ENCODE assay signal across 29 cellular contexts in the genomic region with DNA sequence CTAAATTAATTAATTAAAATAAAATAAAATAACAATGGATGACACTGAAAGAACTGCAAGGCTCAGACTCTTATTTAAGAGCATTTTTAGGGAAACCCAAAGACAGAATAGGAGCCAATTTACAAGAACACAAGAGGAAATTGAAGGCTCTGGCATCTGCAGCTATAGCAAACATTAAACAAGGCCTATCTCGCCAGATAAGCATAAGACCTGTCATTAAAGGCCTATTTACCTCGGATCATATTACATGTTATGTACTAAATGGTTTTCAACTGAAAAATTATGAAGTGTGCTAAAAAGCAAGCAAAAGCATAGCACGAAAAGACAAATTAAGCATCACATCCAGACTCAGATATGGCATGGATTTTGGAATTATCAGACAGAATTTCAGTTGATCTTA.
A peak's percentile ranks its signal among the peaks of the same experiment; 100 is the strongest.
DNase-seq lines count a peak whose midpoint lies in the region; ATAC-seq and TF ChIP-seq lines count a peak whose summit lies in the region.
"Had no signal": no experiment of that assay in that cellular context is flagged by ENCODE, and none has a peak within 500 bp of the region (broad histone marks: within the 10 kb centered on the region; RNA-seq: fewer than 3 reads in every experiment).

No MANE protein-coding gene starts in this region.

- TF ChIP-seq CTCF in VCaP (conservative IDR thresholded peaks at IDR 0.05), result no peak

- peak overlapping the region; percentile 68 for H3K27ac ChIP-seq in VCaP
- H3K27ac ChIP-seq: 22Rv1, adrenal gland, brain microvascular endothelial cell, dorsolateral prefrontal cortex, ovary, skin epidermis, vagina, WERI-Rb-1 had no signal

- no peak for ATAC-seq in GM18858 (IDR thresholded peaks at IDR 0.05; ENCODE audit: unreplicated experiment)
- ATAC-seq: activated T-cell treated with anti-CD3 and anti-CD28 coated beads, Interleukin-2, amount 50 U/mL, for 72 hours; mucosa of descending colon; PC-3; Right ventricle myocardium inferior; stimulated activated naive CD8-positive, alpha-beta T cell treated with anti-CD3 and anti-CD28 coated beads, Interleukin-15, amount 100 ng/mL, for 72 hours had no signal

- DNase-seq in DMS 273 (lab: John Stamatoyannopoulos, UW; ENCODE audit: unreplicated experiment) (peak; percentile 28), DMS 273 treated with DMSO at 0.1 percent for 48 hours (lab: John Stamatoyannopoulos, UW) (no peak), NCI-H1436 (lab: John Stamatoyannopoulos, UW) (peak; percentile 82), NCI-H2171 treated with DMSO at 0.1 percent for 48 hours (lab: John Stamatoyannopoulos, UW) (peak; percentile 87), NCI-H2196 treated with DMSO at 0.1 percent for 48 hours (lab: John Stamatoyannopoulos, UW; ENCODE audit: unreplicated experiment) (no peak), NCI-H1694 (lab: John Stamatoyannopoulos, UW) (no peak)
- DNase-seq: activated CD4-positive, alpha-beta T cell treated with anti-CD3 and anti-CD28 coated beads, Interleukin-2, amount 10 ng/mL, durations not matched to agents 24 days and 14 days; activated naive CD4-positive, alpha-beta T cell; activated T-cell treated with anti-CD3 and anti-CD28 coated beads, Interleukin-2, amount 50 U/mL, for 72 hours; adrenal gland; brain microvascular endothelial cell; dorsolateral prefrontal cortex; KG1; MM.1S; mucosa of descending colon; NK-92 treated with Interleukin-12 subunit alpha and Interleukin-12 subunit beta, amount 100 ng/mL, for 24 hours; ovary; PC-3; retina; stimulated activated CD4-positive, alpha-beta T cell treated with anti-CD3 and anti-CD28 coated beads, Interleukin-1b, Interleukin-23, amount 100 ng/mL, for 48 hours; stimulated activated CD8-positive, alpha-beta memory T cell treated with anti-CD3 and anti-CD28 coated beads, Interleukin-4, amount 100 ng/mL, for 48 hours; stimulated activated naive CD8-positive, alpha-beta T cell treated with anti-CD3 and anti-CD28 coated beads, Interleukin-15, amount 100 ng/mL, for 72 hours; WERI-Rb-1 had no signal

Comparison
In these comparisons a context has a peak if more than half of its experiments do, and no peak if none do; other contexts are left out.
1. DNase-seq: peak in DMS 273 (single experiment), NCI-H1436 (single experiment) and NCI-H2171 treated with DMSO at 0.1 percent for 48 hours (single experiment); none in DMS 273 treated with DMSO at 0.1 percent for 48 hours (single experiment), NCI-H2196 treated with DMSO at 0.1 percent for 48 hours (single experiment) and NCI-H1694 (single experiment).